19 cellular contexts compared by ENCODE assay signal in genomic region chr7:16271990-16272665, GRCh38.
A peak's percentile ranks its signal among the peaks of the same experiment; 100 is the strongest.
DNase-seq lines count a peak whose midpoint lies in the region; ATAC-seq, FAIRE-seq and TF ChIP-seq lines count a peak whose summit lies in the region.
"Had no signal": no experiment of that assay in that cellular context is flagged by ENCODE, and none has a peak within 500 bp of the region (broad histone marks: within the 10 kb centered on the region; RNA-seq: fewer than 3 reads in every experiment).

No MANE protein-coding gene starts in this region.

- H3K4me1 Mint-ChIP-seq in astrocyte (ENCODE audit: low read depth, unreplicated experiment), result peaks cover 27% of the 10 kb centered on the region

- H4K20me1 ChIP-seq in astrocyte (ENCODE audit: insufficient read depth, low read length), result no peaks in the 10 kb centered on the region

- no peaks in the 10 kb centered on the region for H3K27me3 ChIP-seq in astrocyte (ENCODE audit: insufficient read depth, low read length)
- no peaks in the 10 kb centered on the region for H3K27me3 ChIP-seq in iPS-20b (ENCODE audit: insufficient read depth, low read length)

- H3K27ac ChIP-seq in astrocyte (ENCODE audit: low read depth, low read length) (no peak overlapping the region), iPS-20b (ENCODE audit: low read length) (no peak overlapping the region)
- H3K27ac ChIP-seq: HL-60, thoracic aorta had no signal

- H3K9me3 Mint-ChIP-seq in astrocyte (ENCODE audit: unreplicated experiment), result no peaks in the 10 kb centered on the region

- peak; percentile 18 for DNase-seq in AG10803 (ENCODE audit: low read depth)
- DNase-seq in HTR-8/SVneo (ENCODE audit: insufficient read length, low spot score), result peak; percentile 12
- peak; percentile 56 for DNase-seq in astrocyte (ENCODE audit: low read depth)
- DNase-seq in activated effector memory CD4-positive, alpha-beta T cell treated with Interleukin-2 at 50 U/mL for 16 hours, result no peak
- DNase-seq in CD1c-positive myeloid dendritic cell (ENCODE audit: extremely low spot score), result no peak
- DNase-seq in NCI-H1694 (lab: John Stamatoyannopoulos, UW), result no peak
- DNase-seq: activated CD4-positive, alpha-beta T cell treated with anti-CD3 and anti-CD28 coated beads for 4 hours; activated T-cell treated with anti-CD3 and anti-CD28 coated beads, Interleukin-2, amount 50 U/mL, for 1 hour; cerebellar nuclear complex; NCI-H187 treated with DMSO at 0.1 percent for 48 hours; retina; RPMI8226; stimulated activated CD4-positive, alpha-beta T cell treated with anti-CD3 and anti-CD28 coated beads, Interleukin-2, amount 100 ng/mL, for 24 hours had no signal

- no peak overlapping the region for H3K4me3 ChIP-seq in AG10803 (ENCODE audit: low read length)
- H3K4me3 ChIP-seq in astrocyte (ENCODE audit: insufficient read depth, low read depth, low read length), result no peak overlapping the region
- peak overlapping the region; percentile 26; the same call in 1 of the 2 replicates for H3K4me3 ChIP-seq in iPS-20b (ENCODE audit: low read length)
- H3K4me3 ChIP-seq: thoracic aorta had no signal

- FAIRE-seq in HTR-8/SVneo (lab: Jason Lieb, UNC) (no peak), astrocyte (lab: Jason Lieb, UNC) (no peak)

- H3K9ac ChIP-seq in astrocyte (ENCODE audit: low read length) (no peak overlapping the region), iPS-20b (ENCODE audit: low read depth, low read length) (no peak overlapping the region)

- no peak for ATAC-seq in HG03095 (IDR thresholded peaks at IDR 0.05; ENCODE audit: unreplicated experiment)
- ATAC-seq: left lobe of liver had no signal

- H3K36me3 ChIP-seq in astrocyte (ENCODE audit: insufficient read depth, low read length) (no peaks in the 10 kb centered on the region), iPS-20b (ENCODE audit: insufficient read depth, low read depth, low read length) (no peaks in the 10 kb centered on the region)
- H3K36me3 ChIP-seq: thoracic aorta had no signal

- peak overlapping the region; percentile 55 for H3K27ac Mint-ChIP-seq in astrocyte (ENCODE audit: unreplicated experiment)
- H3K27ac Mint-ChIP-seq: activated naive CD8-positive, alpha-beta T cell had no signal

- H3K36me3 Mint-ChIP-seq in astrocyte (ENCODE audit: low read depth, unreplicated experiment), result no peaks in the 10 kb centered on the region
- H3K36me3 Mint-ChIP-seq: activated naive CD8-positive, alpha-beta T cell had no signal

- H3K79me2 ChIP-seq in astrocyte (ENCODE audit: insufficient read depth, low read length), result no peaks in the 10 kb centered on the region

- H2AFZ ChIP-seq in astrocyte (ENCODE audit: low read depth, low read length), result no peak overlapping the region

- no peak overlapping the region for H3K4me2 ChIP-seq in astrocyte (ENCODE audit: low read length)

- peaks cover 3% of the 10 kb centered on the region for H3K4me1 ChIP-seq in astrocyte (ENCODE audit: insufficient read depth, low read length)
- peaks cover 16% of the 10 kb centered on the region for H3K4me1 ChIP-seq in iPS-20b (ENCODE audit: insufficient read depth, low read length)

- no peak overlapping the region for H3K4me3 Mint-ChIP-seq in astrocyte (ENCODE audit: unreplicated experiment)
- H3K4me3 Mint-ChIP-seq: activated naive CD8-positive, alpha-beta T cell had no signal

- H3K9me3 ChIP-seq in astrocyte (ENCODE audit: insufficient read depth, low read depth, low read length) (no peaks in the 10 kb centered on the region), iPS-20b (ENCODE audit: insufficient read depth, low read depth, low read length) (no peaks in the 10 kb centered on the region)
- H3K9me3 ChIP-seq: thoracic aorta had no signal

- no peak for TF ChIP-seq CTCF in AG10803 (conservative IDR thresholded peaks at IDR 0.05; ENCODE audit: low read length)
- no peak for TF ChIP-seq CTCF in astrocyte (IDR thresholded peaks at IDR 0.05; ENCODE audit: insufficient read depth, low read depth, low read length)

- no peaks in the 10 kb centered on the region for H3K27me3 Mint-ChIP-seq in astrocyte (ENCODE audit: low read depth, unreplicated experiment)
- H3K27me3 Mint-ChIP-seq: activated naive CD8-positive, alpha-beta T cell had no signal

Comparison
In these comparisons a context has a peak if more than half of its experiments do, and no peak if none do; other contexts are left out.
1. DNase-seq: peak in AG10803 (single experiment), HTR-8/SVneo (single experiment) and astrocyte (single experiment); none in activated effector memory CD4-positive, alpha-beta T cell treated with Interleukin-2 at 50 U/mL for 16 hours (single experiment), CD1c-positive myeloid dendritic cell (single experiment) and NCI-H1694 (single experiment).